ENCODE assay signal across 8 cellular contexts in the genomic region with DNA sequence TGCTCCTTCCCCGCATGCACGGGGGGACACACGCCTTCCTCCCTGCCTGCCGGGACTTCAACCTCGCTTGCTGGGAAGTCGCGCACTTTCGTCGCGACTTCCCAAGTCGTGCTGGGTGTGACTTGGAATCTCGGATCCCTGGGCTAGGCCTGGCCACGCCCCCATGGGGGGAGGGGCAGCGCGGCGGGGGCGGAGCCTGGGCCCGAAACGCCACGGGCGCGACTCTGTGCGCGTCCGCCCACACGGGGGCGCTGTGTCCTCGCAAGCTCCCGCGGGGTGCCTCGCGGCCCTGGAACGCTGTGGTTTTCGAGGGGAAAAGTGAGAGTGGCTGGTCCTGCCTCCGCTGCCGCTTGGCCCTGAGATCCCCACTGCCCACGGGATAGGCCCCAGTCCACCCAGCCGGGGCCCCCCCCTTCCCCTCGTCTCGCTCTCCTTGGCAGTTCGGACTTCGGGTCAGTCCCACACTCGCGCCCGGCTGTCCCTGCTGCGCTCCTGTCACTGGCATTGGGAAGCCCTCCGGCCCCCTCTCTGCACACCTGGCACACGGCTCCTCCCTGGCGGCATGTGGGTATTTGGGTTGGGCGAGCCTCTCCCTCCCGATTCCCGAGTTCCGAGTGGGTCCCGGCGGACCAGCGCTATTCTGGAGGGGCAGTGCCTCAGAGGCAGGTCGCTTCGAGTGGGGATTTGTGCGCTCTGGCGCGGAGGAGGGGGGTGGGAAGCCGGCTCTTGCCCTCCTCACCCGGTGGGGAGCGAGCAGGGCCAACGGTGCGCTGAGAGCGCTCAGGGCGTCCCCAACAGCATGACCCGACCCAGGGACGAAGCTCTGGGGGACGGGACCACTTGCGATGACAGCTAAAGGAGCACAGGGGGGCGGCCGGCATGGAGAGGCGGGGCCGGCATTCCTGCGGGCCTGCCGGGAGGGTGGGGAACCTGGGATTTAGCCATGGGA. TPM values are rescaled to one million over a fixed set of nuclear protein-coding genes. Genes with fewer than 3 reads are reported as not detected.
DNase-seq lines count a peak whose midpoint lies in the region; ATAC-seq and TF ChIP-seq lines count a peak whose summit lies in the region.

No MANE protein-coding gene starts in this region.

- H3K36me3 Mint-ChIP-seq in CD14-positive monocyte (peaks cover 27 to 42% of the 10 kb centered on the region in 2 donors), chondrocyte (ENCODE audit: low read depth) (no peaks in the 10 kb centered on the region)

- H3K27ac Mint-ChIP-seq in CD14-positive monocyte (peak overlapping the region; percentile 70 to 90 (median 87)), chondrocyte (ENCODE audit: unreplicated experiment) (peak overlapping the region; percentile 88)

- H3K4me3 Mint-ChIP-seq in CD14-positive monocyte (peak overlapping the region; percentile 82 to 87), chondrocyte (ENCODE audit: unreplicated experiment) (peak overlapping the region; percentile 71)

- H3K4me1 Mint-ChIP-seq in CD14-positive monocyte: peaks cover 37% of the 10 kb centered on the region
- H3K4me1 Mint-ChIP-seq in chondrocyte (ENCODE audit: low read depth): peaks cover 31% of the 10 kb centered on the region

- intact Hi-C loops in CD14-positive monocyte (cut with micrococcal nuclease): loop anchor here (5.0 to 10.0 kb wide), 7 partner anchors 47 to 732 kb away; partner anchors contain the start of genes RUVBL1 (in 2 of the 2) and ABTB1 (in 1 of the 2)

- DNase-seq in CD14-positive monocyte (ENCODE audit: low spot score) (peak; percentile 79), MV-4-11 (lab: John Stamatoyannopoulos, UW) (peak; percentile 69), chondrocyte (ENCODE audit: low spot score) (no peak), kidney glomerular epithelial cell (lab: John Stamatoyannopoulos, UW) (peak; percentile 57), A172 (ENCODE audit: low spot score) (no peak)
- DNase-seq in activated CD4-positive, alpha-beta T cell treated with anti-CD3 and anti-CD28 coated beads for 4 hours: peak; percentile 81 to 85
- DNase-seq in stimulated activated CD4-positive, alpha-beta T cell treated with anti-CD3 and anti-CD28 coated beads, Interleukin-15, amount 100 ng/mL, for 24 hours: peak; percentile 88

- H3K9me3 Mint-ChIP-seq in CD14-positive monocyte (no peaks in the 10 kb centered on the region), chondrocyte (ENCODE audit: low read depth) (no peaks in the 10 kb centered on the region)

- peak; percentile 68 for ATAC-seq in GM21423 (IDR thresholded peaks at IDR 0.05; ENCODE audit: unreplicated experiment)

- H3K27me3 Mint-ChIP-seq in CD14-positive monocyte (ENCODE audit: low read depth in 3 of 3): peaks cover 0 to 2% (median 0%) of the 10 kb centered on the region in 3 donors
- no peaks in the 10 kb centered on the region for H3K27me3 Mint-ChIP-seq in chondrocyte (ENCODE audit: low read depth)

- TF ChIP-seq CTCF in CD14-positive monocyte (IDR thresholded peaks at IDR 0.05) (peak; percentile 97), chondrocyte (IDR thresholded peaks at IDR 0.05) (peak; percentile 99)

RNA-seq across cellular contexts. Expression of gene SEC61A1, which starts 23.6 kb away (rescaled TPM):
- 100 to 1,000 TPM; 114 to 136 TPM for polyA plus RNA-seq in CD14-positive monocyte
- 353 to 419 TPM (median 388 TPM) in 3 replicates for total RNA-seq in chondrocyte
- 296 and 324 TPM in 2 replicates for total RNA-seq in A172 (2014; rRNA removed; shearing (Covaris generic))

RNA-seq across cellular contexts. Expression of gene RUVBL1, which starts 47.8 kb away (rescaled TPM):
- 10 to 100 TPM; 14.4 to 16.2 TPM for polyA plus RNA-seq in CD14-positive monocyte
- 18.8 to 32.1 TPM (median 19.5 TPM) in 3 replicates for total RNA-seq in chondrocyte
- total RNA-seq in A172 (2014; rRNA removed; shearing (Covaris generic)): 169 and 205 TPM in 2 replicates

Comparison
In these comparisons a context has a peak if more than half of its experiments do, and no peak if none do; other contexts are left out.
1. DNase-seq: peak in CD14-positive monocyte (single experiment), MV-4-11 (single experiment), activated CD4-positive, alpha-beta T cell treated with anti-CD3 and anti-CD28 coated beads for 4 hours (2 of 2), kidney glomerular epithelial cell (single experiment) and stimulated activated CD4-positive, alpha-beta T cell treated with anti-CD3 and anti-CD28 coated beads, Interleukin-15, amount 100 ng/mL, for 24 hours (single experiment); none in chondrocyte (single experiment) and A172 (single experiment).